Comparison of ENCODE assay signal across 19 cellular contexts in the genomic region with DNA sequence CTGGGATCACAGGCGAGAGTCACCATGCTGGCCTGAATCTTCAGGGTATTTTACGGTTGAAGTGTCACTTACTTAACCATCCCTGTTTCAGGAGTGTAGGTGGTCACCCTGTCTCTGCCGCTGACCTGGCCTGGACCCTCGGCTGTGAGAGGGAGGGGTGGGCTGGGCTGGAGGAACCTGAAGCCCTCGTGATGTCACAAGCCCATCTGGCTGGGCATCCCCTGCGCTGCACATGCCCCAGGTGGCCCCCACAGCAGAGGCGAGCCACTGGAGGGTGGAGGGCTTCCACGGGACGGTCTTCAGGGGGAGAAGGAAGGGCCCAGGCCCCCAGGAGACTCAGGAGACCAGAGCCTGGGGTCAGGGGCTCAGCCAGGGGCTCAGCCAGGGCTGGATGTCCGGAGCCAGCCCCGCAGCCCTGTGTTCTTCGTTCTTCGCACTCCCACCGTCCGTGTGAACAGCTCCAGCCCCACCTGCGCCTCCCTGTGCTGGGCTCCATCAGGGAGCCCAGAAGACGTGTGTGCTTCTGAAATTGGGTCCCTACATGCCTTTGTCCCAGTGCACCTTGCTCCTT. TPM values are rescaled to one million over a fixed set of nuclear protein-coding genes. Genes with fewer than 3 reads are reported as not detected.
"Had no signal": no experiment of that assay in that cellular context is flagged by ENCODE, and none has a peak within 500 bp of the region (broad histone marks: within the 10 kb centered on the region; RNA-seq: fewer than 3 reads in every experiment).

No MANE protein-coding gene starts in this region.

- H3K9me3 Mint-ChIP-seq: stimulated activated naive CD8-positive, alpha-beta T cell treated with anti-CD3 and anti-CD28 coated beads, Interleukin-15, amount 100 ng/mL, for 72 hours had no signal

- H3K27me3 ChIP-seq: ascending aorta, right atrium auricular region, vagina had no signal

- ATAC-seq: activated CD8-positive, alpha-beta T cell treated with anti-CD3 and anti-CD28 coated beads, Interleukin-2, amount 10 ng/mL, durations not matched to agents 7 days and 5 days; esophagus mucosa; gastrocnemius medialis; stimulated activated naive CD8-positive, alpha-beta T cell treated with anti-CD3 and anti-CD28 coated beads, Interleukin-15, amount 100 ng/mL, for 72 hours had no signal

- H3K4me3 ChIP-seq: ascending aorta, coronary artery, gastrocnemius medialis, left ventricle myocardium inferior, prostate gland, right atrium auricular region, suprapubic skin, transverse colon, vagina had no signal

- DNase-seq: activated CD4-positive, alpha-beta T cell treated with anti-CD3 and anti-CD28 coated beads for 48 hours; activated CD4-positive, CD25-positive, alpha-beta regulatory T cell; activated CD8-positive, alpha-beta memory T cell treated with anti-CD3 and anti-CD28 coated beads, Interleukin-2, amount 50 U/mL, for 4 hours; activated CD8-positive, alpha-beta T cell treated with anti-CD3 and anti-CD28 coated beads, Interleukin-2, amount 10 ng/mL, durations not matched to agents 7 days and 5 days; activated effector memory CD4-positive, alpha-beta T cell treated with Interleukin-2 at 50 U/mL for 16 hours; activated naive CD4-positive, alpha-beta T cell treated with anti-CD3 and anti-CD28 coated beads, Interleukin-2, amount 50 U/mL, for 16 hours; activated T-cell treated with anti-CD3 and anti-CD28 coated beads, Interleukin-2, amount 50 U/mL, for 48 hours; gastrocnemius medialis; kidney glomerular epithelial cell; left ventricle myocardium inferior; stimulated activated naive CD8-positive, alpha-beta T cell treated with anti-CD3 and anti-CD28 coated beads, Interleukin-15, amount 100 ng/mL, for 72 hours; transverse colon had no signal

- H3K4me3 Mint-ChIP-seq: activated CD8-positive, alpha-beta T cell treated with anti-CD3 and anti-CD28 coated beads, Interleukin-2, amount 10 ng/mL, durations not matched to agents 7 days and 5 days; stimulated activated naive CD8-positive, alpha-beta T cell treated with anti-CD3 and anti-CD28 coated beads, Interleukin-15, amount 100 ng/mL, for 72 hours had no signal

- H3K27ac Mint-ChIP-seq: activated CD8-positive, alpha-beta T cell treated with anti-CD3 and anti-CD28 coated beads, Interleukin-2, amount 10 ng/mL, durations not matched to agents 7 days and 5 days had no signal

RNA-seq across cellular contexts. Expression of gene AHRR, which starts 7.6 kb away (rescaled TPM):
- total RNA-seq: ascending aorta had no signal
